In the genomic region with DNA sequence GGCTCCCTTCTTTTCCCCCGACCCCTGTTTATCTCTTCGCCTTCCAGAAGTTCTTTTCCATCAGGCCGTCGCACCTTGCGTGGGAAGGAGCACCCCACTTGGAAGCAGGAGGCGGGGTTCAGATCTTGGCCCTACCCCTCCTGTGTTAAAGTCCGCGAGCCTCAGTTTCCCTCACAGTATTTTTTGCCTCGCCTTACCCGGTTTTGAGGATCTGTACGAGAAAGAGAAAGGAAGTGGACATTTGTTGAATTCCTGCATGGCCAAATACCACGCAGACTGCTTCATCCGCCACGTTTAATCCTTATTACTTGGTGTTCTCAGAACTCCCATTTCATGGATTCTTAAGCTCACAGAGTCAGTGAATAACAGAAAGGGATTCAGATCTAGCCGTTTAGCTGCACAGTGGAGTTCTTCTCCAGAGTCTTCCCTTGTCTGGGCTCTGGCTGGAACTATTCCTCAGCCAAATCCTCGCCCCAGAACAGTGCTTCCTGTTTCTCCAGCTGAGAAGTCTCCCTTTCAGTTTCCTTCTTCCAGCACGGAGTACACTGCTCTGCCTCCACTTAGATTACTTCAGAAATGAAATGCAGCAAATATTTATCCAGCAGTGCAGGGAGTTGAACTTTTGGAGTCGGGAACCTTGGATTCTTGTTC, we compare ENCODE assay signal across 8 cellular contexts. TPM values are rescaled to one million over a fixed set of nuclear protein-coding genes. Genes with fewer than 3 reads are reported as not detected.
DNase-seq lines count a peak whose midpoint lies in the region; ATAC-seq lines count a peak whose summit lies in the region.

No MANE protein-coding gene starts in this region.

- H3K4me2 ChIP-seq in BLaER1: peak overlapping the region; percentile 99
- H3K4me2 ChIP-seq in skeletal muscle satellite cell (ENCODE audit: low read length): peak overlapping the region; percentile 96

- H3K36me3 ChIP-seq in BLaER1 (peaks cover 20% of the 10 kb centered on the region), skeletal muscle satellite cell (ENCODE audit: insufficient read depth, low read length) (peaks cover 5% of the 10 kb centered on the region)

- DNase-seq in HT-29 (ENCODE audit: low spot score) (peak; percentile 41), amniotic epithelial cell (ENCODE audit: low read depth) (peak; percentile 37), SHP77 treated with DMSO at 0.1 percent for 48 hours (lab: John Stamatoyannopoulos, UW) (no peak)
- DNase-seq in stimulated activated naive CD4-positive, alpha-beta T cell treated with Interleukin-2 at 50 U/mL for 16 hours (lab: John Stamatoyannopoulos, UW): no peak

- H3K27me3 ChIP-seq in BLaER1: no peaks in the 10 kb centered on the region
- no peaks in the 10 kb centered on the region for H3K27me3 ChIP-seq in skeletal muscle satellite cell (ENCODE audit: control insufficient read depth, insufficient read depth, low read length)

- H4K20me1 ChIP-seq in BLaER1: no peaks in the 10 kb centered on the region

- no peak for ATAC-seq in GM18909 (IDR thresholded peaks at IDR 0.05; ENCODE audit: poor library complexity, unreplicated experiment)

- H3K9me3 ChIP-seq in BLaER1: no peaks in the 10 kb centered on the region
- no peaks in the 10 kb centered on the region for H3K9me3 ChIP-seq in skeletal muscle satellite cell (replicated peaks; ENCODE audit: low read length)

- H3K27ac ChIP-seq in BLaER1: peak overlapping the region; percentile 88

- H3K9ac ChIP-seq in BLaER1 (peak overlapping the region; percentile 85), skeletal muscle satellite cell (ENCODE audit: low read depth, low read length) (peak overlapping the region; percentile 84)

- peak overlapping the region; percentile 79 for H3K4me3 ChIP-seq in BLaER1
- peak overlapping the region; percentile 55 for H3K4me3 ChIP-seq in iPS-11a (ENCODE audit: low read depth, low read length)
- H3K4me3 ChIP-seq in skeletal muscle satellite cell (ENCODE audit: low read length): peak overlapping the region; percentile 73

- peaks cover 20% of the 10 kb centered on the region for H3K4me1 ChIP-seq in BLaER1
- H3K4me1 ChIP-seq in skeletal muscle satellite cell (ENCODE audit: control insufficient read depth, insufficient read depth, low read length): peaks cover 14% of the 10 kb centered on the region

RNA-seq across cellular contexts. Expression of a gene that starts 0.6 kb away (rescaled TPM):
- 103 and 110 TPM in 2 replicates for total RNA-seq in HT-29 (2014; rRNA removed; shearing (Covaris generic))
- 61.6 and 63.6 TPM in 2 replicates for total RNA-seq in skeletal muscle satellite cell (2012; rRNA removed)

RNA-seq across cellular contexts. Expression of a gene that starts 11.2 kb away (rescaled TPM):
- 56.5 and 56.8 TPM in 2 replicates for total RNA-seq in HT-29 (2014; rRNA removed; shearing (Covaris generic))
- total RNA-seq in skeletal muscle satellite cell (2012; rRNA removed): 46.4 and 48.5 TPM in 2 replicates

RNA-seq across cellular contexts. Expression of a gene that starts 32.9 kb away (rescaled TPM):
- 21.1 and 23.2 TPM in 2 replicates for total RNA-seq in HT-29 (2014; rRNA removed; shearing (Covaris generic))
- 6.1 and 7.0 TPM in 2 replicates for total RNA-seq in skeletal muscle satellite cell (2012; rRNA removed)

RNA-seq across cellular contexts. Expression of a gene that starts 33.6 kb away (rescaled TPM):
- 72.2 and 79.2 TPM in 2 replicates for total RNA-seq in HT-29 (2014; rRNA removed; shearing (Covaris generic))
- total RNA-seq in skeletal muscle satellite cell (2012; rRNA removed): 30.8 and 35.5 TPM in 2 replicates

RNA-seq across cellular contexts. Expression of a gene that starts 36.4 kb away (rescaled TPM):
- 20.4 and 25.9 TPM in 2 replicates for total RNA-seq in HT-29 (2014; rRNA removed; shearing (Covaris generic))
- total RNA-seq in skeletal muscle satellite cell (2012; rRNA removed): 11.4 and 14.4 TPM in 2 replicates

Comparison
In these comparisons a context has a peak if more than half of its experiments do, and no peak if none do; other contexts are left out.
1. DNase-seq: peak in HT-29 (single experiment) and amniotic epithelial cell (single experiment); none in stimulated activated naive CD4-positive, alpha-beta T cell treated with Interleukin-2 at 50 U/mL for 16 hours (single experiment) and SHP77 treated with DMSO at 0.1 percent for 48 hours (single experiment).
2. Peak in every context shown above with its lines, with median percentiles within 50 percentile points of each other: H3K4me3 ChIP-seq.